ENCODE assay signal across 2 cellular contexts in genomic region chr1:118047006-118047649, GRCh38.
TF ChIP-seq lines count a peak whose summit lies in the region.

No MANE protein-coding gene starts in this region.

TF ChIP-seq in IMR-90, 13 proteins besides CTCF, POLR2A, EP300 and RAD21:
- no peak for TF ChIP-seq CEBPB (IDR thresholded peaks at IDR 0.05; ENCODE audit: low read depth, low read length)
- TF ChIP-seq FOS (IDR thresholded peaks at IDR 0.05; ENCODE audit: low read depth, low read length) = no peak
- no peak for TF ChIP-seq NFE2L2 (IDR thresholded peaks at IDR 0.05; ENCODE audit: low read depth, low read length)
- no peak for TF ChIP-seq CHD1 (IDR thresholded peaks at IDR 0.05; ENCODE audit: low read depth, low read length)
- TF ChIP-seq, protein P1, sequence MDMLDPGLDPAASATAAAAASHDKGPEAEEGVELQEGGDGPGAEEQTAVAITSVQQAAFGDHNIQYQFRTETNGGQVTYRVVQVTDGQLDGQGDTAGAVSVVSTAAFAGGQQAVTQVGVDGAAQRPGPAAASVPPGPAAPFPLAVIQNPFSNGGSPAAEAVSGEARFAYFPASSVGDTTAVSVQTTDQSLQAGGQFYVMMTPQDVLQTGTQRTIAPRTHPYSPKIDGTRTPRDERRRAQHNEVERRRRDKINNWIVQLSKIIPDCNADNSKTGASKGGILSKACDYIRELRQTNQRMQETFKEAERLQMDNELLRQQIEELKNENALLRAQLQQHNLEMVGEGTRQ (IDR thresholded peaks at IDR 0.05; ENCODE audit: low read depth, low read length) = no peak
- TF ChIP-seq MAFK (IDR thresholded peaks at IDR 0.05; ENCODE audit: low read depth, low read length) = no peak
- TF ChIP-seq BHLHE40 (IDR thresholded peaks at IDR 0.05; ENCODE audit: low read depth, low read length) = no peak
- no peak for TF ChIP-seq RFX5 (IDR thresholded peaks at IDR 0.05; ENCODE audit: low read depth, low read length)
- TF ChIP-seq RCOR1 (IDR thresholded peaks at IDR 0.05; ENCODE audit: insufficient replicate concordance, low read length) = no peak
- TF ChIP-seq SMC3 (IDR thresholded peaks at IDR 0.05; ENCODE audit: low read depth, low read length) = no peak
- no peak for TF ChIP-seq MXI1 (IDR thresholded peaks at IDR 0.05; ENCODE audit: borderline replicate concordance, low read depth, low read length)
- TF ChIP-seq MAZ (IDR thresholded peaks at IDR 0.05; ENCODE audit: borderline replicate concordance, low read depth, low read length) = no peak

TF ChIP-seq in K562, 482 proteins besides CTCF, POLR2A, EP300 and RAD21:
- TF ChIP-seq MAFK (IDR thresholded peaks at IDR 0.05; ENCODE audit: low read length) (no peak), SPI1 (IDR thresholded peaks at IDR 0.05; ENCODE audit: borderline replicate concordance, low read depth, low read length) (peak; percentile 92), FOXA3 (CRISPR knock-in tag; conservative IDR thresholded peaks at IDR 0.05 in 1 of 2, IDR thresholded peaks at IDR 0.05 in 1 of 2) (peak in 1 of 2 experiments; percentile 79; a peak in 2 of 4 replicates)
